In genomic region chr15:39301589-39301999, GRCh38 we compare ENCODE assay signal across 17 cellular contexts.
DNase-seq lines count a peak whose midpoint lies in the region; ATAC-seq, FAIRE-seq and TF ChIP-seq lines count a peak whose summit lies in the region.
"Had no signal": no experiment of that assay in that cellular context is flagged by ENCODE, and none has a peak within 500 bp of the region (broad histone marks: within the 10 kb centered on the region; RNA-seq: fewer than 3 reads in every experiment).

No MANE protein-coding gene starts in this region.

- no peak overlapping the region for H3K27ac ChIP-seq in liver (ENCODE audit: low read depth in 1 of 2, low read length in 2 of 2)
- H3K27ac ChIP-seq in HepG2 (ENCODE audit: extremely low read length, insufficient read depth, low read length): no peak overlapping the region
- H3K27ac ChIP-seq in mammary epithelial cell (ENCODE audit: insufficient read depth, low read depth, low read length): peak overlapping the region; percentile 43
- H3K27ac ChIP-seq in aorta (ENCODE audit: low read depth in 1 of 2, low read length in 2 of 2): peak overlapping the region in 1 of 2 donors; percentile 64
- no peak overlapping the region for H3K27ac ChIP-seq in testis

- H3K9me3 ChIP-seq in liver (ENCODE audit: control insufficient read depth in 4 of 4, low read length in 3 of 4) (no peaks in the 10 kb centered on the region), HepG2 (ENCODE audit: low read length) (no peaks in the 10 kb centered on the region), mammary epithelial cell (replicated peaks; ENCODE audit: insufficient read depth, low read length) (peaks cover under 1% of the 10 kb centered on the region), aorta (ENCODE audit: control insufficient read depth, low read length) (no peaks in the 10 kb centered on the region), testis (no peaks in the 10 kb centered on the region)
- H3K9me3 ChIP-seq: adrenal gland, upper lobe of left lung had no signal

- dilution Hi-C loops in mammary epithelial cell (cut with HindIII; ENCODE audit: low sequenced_read_pairs): no loop called here

- H3K4me2 ChIP-seq in HepG2 (ENCODE audit: low read depth, low read length): no peak overlapping the region
- peak overlapping the region; percentile 45 for H3K4me2 ChIP-seq in mammary epithelial cell (ENCODE audit: insufficient read depth, low read depth, low read length)

- H3K27me3 ChIP-seq in liver (ENCODE audit: control insufficient read depth in 4 of 4, insufficient read depth in 4 of 4, low read length in 3 of 4) (peaks cover 0 to 15% (median 0%) of the 10 kb centered on the region in 4 donors), HepG2 (ENCODE audit: control insufficient read depth in 1 of 2, insufficient read depth in 2 of 2, low read length in 2 of 2) (no peaks in the 10 kb centered on the region), mammary epithelial cell (ENCODE audit: insufficient read depth, low read length) (no peaks in the 10 kb centered on the region), aorta (ENCODE audit: control insufficient read depth in 1 of 2, insufficient read depth in 2 of 2, low read length in 1 of 2) (peaks cover 0 to 2% of the 10 kb centered on the region in 2 donors), testis (no peaks in the 10 kb centered on the region)
- H3K27me3 ChIP-seq: adrenal gland, upper lobe of left lung had no signal

- no peaks in the 10 kb centered on the region for H4K20me1 ChIP-seq in HepG2 (ENCODE audit: insufficient read depth, low read length)
- no peaks in the 10 kb centered on the region for H4K20me1 ChIP-seq in mammary epithelial cell (ENCODE audit: insufficient read depth, low read length)

- TF ChIP-seq RAD21 in liver (IDR thresholded peaks at IDR 0.05) (peak; percentile 21 to 32), HepG2 (CRISPR knock-in tag; IDR thresholded peaks at IDR 0.05) (no peak)

- H3K4me1 ChIP-seq in liver (ENCODE audit: control insufficient read depth in 4 of 4, insufficient read depth in 4 of 4, low read length in 3 of 4): peaks cover 0 to 5% (median 0%) of the 10 kb centered on the region in 4 donors
- H3K4me1 ChIP-seq in HepG2 (ENCODE audit: insufficient read depth, low read length): peaks cover 10% of the 10 kb centered on the region
- peaks cover 67% of the 10 kb centered on the region for H3K4me1 ChIP-seq in mammary epithelial cell (ENCODE audit: insufficient read depth, low read length)
- H3K4me1 ChIP-seq in aorta (ENCODE audit: control insufficient read depth in 1 of 2, insufficient read depth in 2 of 2, low read length in 2 of 2): no peaks in the 10 kb centered on the region
- H3K4me1 ChIP-seq in testis: no peaks in the 10 kb centered on the region

- POLR2A ChIA-PET in HepG2 (lab: Yijun Ruan, JAX): no interaction called here

- H3K4me3 ChIP-seq in liver (ENCODE audit: low read depth in 1 of 3, low read length in 3 of 3) (no peak overlapping the region), HepG2 (replicated peaks in 1 of 3; ENCODE audit: insufficient read depth in 1 of 3, low read depth in 2 of 3, low read length in 3 of 3) (no peak overlapping the region), mammary epithelial cell (replicated peaks in 1 of 3; ENCODE audit: insufficient read depth in 1 of 3, low read depth in 2 of 3, low read length in 3 of 3) (no peak overlapping the region), aorta (ENCODE audit: low read length in 2 of 2) (no peak overlapping the region), testis (no peak overlapping the region)
- H3K4me3 ChIP-seq: adrenal gland, upper lobe of left lung had no signal

- no peak for TF ChIP-seq CTCF in liver (IDR thresholded peaks at IDR 0.05; ENCODE audit: low read depth, low read length, missing input control)
- TF ChIP-seq CTCF in HepG2 (CRISPR knock-in tag; IDR thresholded peaks at IDR 0.05): no peak
- no peak for TF ChIP-seq CTCF in mammary epithelial cell (conservative IDR thresholded peaks at IDR 0.05 in 1 of 2, IDR thresholded peaks at IDR 0.05 in 1 of 2; ENCODE audit: extremely low read depth in 1 of 2, insufficient read depth in 1 of 2, low read depth in 1 of 2, low read length in 2 of 2)
- TF ChIP-seq CTCF in testis (IDR thresholded peaks at IDR 0.05): no peak

- ATAC-seq in HepG2 (no peak), aorta (ENCODE audit: low FRiP score) (peak; percentile 33)

- no peak for DNase-seq in HepG2 (ENCODE audit: low spot score)
- DNase-seq in mammary epithelial cell: peak; percentile 20
- DNase-seq in lung microvascular endothelial cell (ENCODE audit: low read depth in 2 of 2): peak; percentile 10 to 51
- DNase-seq in aorta: no peak
- no peak for DNase-seq in T1000 (lab: John Stamatoyannopoulos, UW)
- DNase-seq in testis: no peak
- no peak for DNase-seq in frontal cortex (ENCODE audit: low spot score in 2 of 2)
- DNase-seq: activated CD8-positive, alpha-beta memory T cell treated with anti-CD3 and anti-CD28 coated beads, Interleukin-2, amount 50 U/mL, for 4 hours; DMS53; endodermal cell; Kasumi-1; OCI-M1; right cardiac atrium; upper lobe of left lung had no signal

- in situ Hi-C loops in HepG2 (cut with HindIII; ENCODE audit: extremely low pct_ligation_motif_present, low pct_unique_long_range_greater_than_20kb): no loop called here
- in situ Hi-C loops in mammary epithelial cell (cut with MboI; ENCODE audit: low sequenced_read_pairs in 2 of 2): no loop called here

- TF ChIP-seq EP300 in HepG2 (IDR thresholded peaks at IDR 0.05; ENCODE audit: low read depth in 2 of 2, low read length in 2 of 2): no peak
- no peak for TF ChIP-seq EP300 in HepG2 (CRISPR knock-in tag; IDR thresholded peaks at IDR 0.05; ENCODE audit: borderline replicate concordance)

- no peak overlapping the region for H2AFZ ChIP-seq in HepG2 (ENCODE audit: low read length)
- no peak overlapping the region for H2AFZ ChIP-seq in mammary epithelial cell (ENCODE audit: low read depth, low read length)

- H3K36me3 ChIP-seq in liver (ENCODE audit: control insufficient read depth in 4 of 4, insufficient read depth in 3 of 4, low read depth in 1 of 4, low read length in 3 of 4) (no peaks in the 10 kb centered on the region), HepG2 (replicated peaks in 1 of 2; ENCODE audit: control insufficient read depth in 1 of 2, insufficient read depth in 2 of 2, low read length in 2 of 2) (no peaks in the 10 kb centered on the region), mammary epithelial cell (ENCODE audit: insufficient read depth, low read length) (no peaks in the 10 kb centered on the region), aorta (ENCODE audit: control insufficient read depth in 1 of 2, insufficient read depth in 2 of 2, low read length in 1 of 2) (no peaks in the 10 kb centered on the region), testis (ENCODE audit: low read depth, missing control alignments) (no peaks in the 10 kb centered on the region)
- H3K36me3 ChIP-seq: adrenal gland, upper lobe of left lung had no signal

- CTCF ChIA-PET in HepG2 (lab: Yijun Ruan, JAX; ENCODE audit: low intra/inter-chr PET ratio, low total read pairs): no interaction called here
- CTCF ChIA-PET in mammary epithelial cell (lab: Charles Lee; ENCODE audit: low non-redundant PET): no interaction called here

- H3K79me2 ChIP-seq in HepG2 (ENCODE audit: insufficient read depth, low read length): no peaks in the 10 kb centered on the region
- H3K79me2 ChIP-seq in mammary epithelial cell (ENCODE audit: insufficient read depth, low read length): no peaks in the 10 kb centered on the region

- intact Hi-C loops in HepG2 (cut with micrococcal nuclease; ENCODE audit: unreplicated experiment): no loop called here
- intact Hi-C loops in mammary epithelial cell (cut with micrococcal nuclease): loop anchor here (2.0 to 5.0 kb wide), 2 partner anchors 104 to 129 kb away; no protein-coding TSS in a partner anchor
- intact Hi-C loops in aorta (cut with DNase I): no loop called here
- intact Hi-C loops in testis (cut with DNase I; ENCODE audit: low total_unique reads): no loop called here

- no peak for TF ChIP-seq POLR2A in HepG2 (IDR thresholded peaks at IDR 0.05; ENCODE audit: insufficient read depth in 1 of 2, low read depth in 2 of 2, low read length in 2 of 2)
- TF ChIP-seq POLR2A in testis (IDR thresholded peaks at IDR 0.05): no peak

- WGBS in liver: 56% methylated on average over 2 of the region's 2 CpGs
- WGBS in HepG2 (ENCODE audit: low lambda C conversion rate): 59% methylated on average over 2 of the region's 2 CpGs
- WGBS in mammary epithelial cell (ENCODE audit: low coverage, missing lambda C conversion rate): 93% methylated on average over 2 of the region's 2 CpGs
- WGBS in aorta, 2 donors: 63 to 73% methylated on average over 2 of the region's 2 CpGs
- WGBS in testis, 2 donors: 92 to 98% methylated on average over 2 of the region's 2 CpGs

- no peak overlapping the region for H3K9ac ChIP-seq in liver (ENCODE audit: low read depth in 1 of 2, low read length in 2 of 2)
- no peak overlapping the region for H3K9ac ChIP-seq in HepG2 (ENCODE audit: insufficient read depth, low read depth, low read length)
- H3K9ac ChIP-seq in mammary epithelial cell (ENCODE audit: insufficient read depth, low read length): no peak overlapping the region

- no peak for FAIRE-seq in HepG2 (lab: Jason Lieb, UNC)
- no peak for FAIRE-seq in frontal cortex (lab: Jason Lieb, UNC)
- FAIRE-seq: A204.1 had no signal

- BruUV-seq in HepG2 (replicated peaks; lab: Mats Ljungman, UMichigan) (no TSS peak), mammary epithelial cell (replicated peaks; lab: Mats Ljungman, UMichigan) (no TSS peak)

TF ChIP-seq in liver, 16 proteins besides CTCF, POLR2A, EP300 and RAD21 (continues in another document):
- TF ChIP-seq FOXA2 (IDR thresholded peaks at IDR 0.05): no peak

TF ChIP-seq in HepG2, 621 proteins besides CTCF, POLR2A, EP300 and RAD21 (continues in another document):
- TF ChIP-seq ZNF296 (CRISPR knock-in tag; conservative IDR thresholded peaks at IDR 0.05): no peak
- no peak for TF ChIP-seq MTERF4 (CRISPR knock-in tag; IDR thresholded peaks at IDR 0.05)
- TF ChIP-seq ZNF234 (CRISPR knock-in tag; conservative IDR thresholded peaks at IDR 0.05): no peak

Comparison
In these comparisons a context has a peak if more than half of its experiments do, and no peak if none do; other contexts are left out.
1. DNase-seq: peak in mammary epithelial cell (single experiment) and lung microvascular endothelial cell (2 of 2); none in HepG2 (single experiment), aorta (0 of 2), T1000 (single experiment), testis (single experiment) and frontal cortex (0 of 2).